32 cellular contexts compared by ENCODE assay signal in genomic region chr4:139118365-139118764, GRCh38.
"Had no signal": no experiment of that assay in that cellular context is flagged by ENCODE, and none has a peak within 500 bp of the region (broad histone marks: within the 10 kb centered on the region; RNA-seq: fewer than 3 reads in every experiment).

No MANE protein-coding gene starts in this region.

- H3K27ac ChIP-seq: ascending aorta, breast epithelium, coronary artery, heart left ventricle had no signal

- H3K27me3 ChIP-seq: ascending aorta, breast epithelium, dorsolateral prefrontal cortex, heart left ventricle had no signal

- H3K4me1 Mint-ChIP-seq: activated B cell treated with CpG ODN at 0.5 μM for 24 hours; activated CD4-positive, alpha-beta T cell treated with anti-CD3 and anti-CD28 coated beads for 36 hours; activated CD4-positive, alpha-beta T cell treated with anti-CD3 and anti-CD28 coated beads, Interleukin-2, amount 10 ng/mL, durations not matched to agents 24 days and 14 days; activated naive CD4-positive, alpha-beta T cell treated with anti-CD3 and anti-CD28 coated beads, Interleukin-2, amount 10 ng/mL, durations not matched to agents 7 days and 5 days; activated naive CD8-positive, alpha-beta T cell treated with anti-CD3 and anti-CD28 coated beads, Interleukin-2, amount 10 ng/mL, durations not matched to agents 7 days and 5 days; brain; central memory CD8-positive, alpha-beta T cell had no signal

- DNase-seq: activated B cell treated with CpG ODN at 0.5 μM for 24 hours; activated CD4-positive, alpha-beta memory T cell treated with anti-CD3 and anti-CD28 coated beads for 36 hours; activated CD4-positive, alpha-beta T cell treated with anti-CD3 and anti-CD28 coated beads for 36 hours; activated CD4-positive, alpha-beta T cell treated with anti-CD3 and anti-CD28 coated beads, Interleukin-2, amount 10 ng/mL, durations not matched to agents 24 days and 14 days; activated CD8-positive, alpha-beta memory T cell treated with anti-CD3 and anti-CD28 coated beads, Interleukin-2, amount 50 U/mL, for 48 hours; activated gamma-delta T cell; activated naive CD4-positive, alpha-beta T cell; activated naive CD4-positive, alpha-beta T cell treated with anti-CD3 and anti-CD28 coated beads, Interleukin-2, amount 10 ng/mL, durations not matched to agents 7 days and 5 days; activated naive CD8-positive, alpha-beta T cell treated with anti-CD3 and anti-CD28 coated beads, Interleukin-2, amount 10 ng/mL, durations not matched to agents 7 days and 5 days; activated T-cell treated with anti-CD3 and anti-CD28 coated beads for 4 hours; activated T-cell treated with anti-CD3 and anti-CD28 coated beads, Interleukin-2, amount 50 U/mL, for 24 hours; activated T-cell treated with anti-CD3 and anti-CD28 coated beads, Interleukin-2, amount 50 U/mL, for 72 hours; dorsolateral prefrontal cortex; effector memory CD4-positive, alpha-beta T cell; endodermal cell; foreskin fibroblast; glutamatergic neuron; heart left ventricle; T-helper 1 cell; T-helper 17 cell; T1000 had no signal

- H3K36me3 Mint-ChIP-seq: activated naive CD4-positive, alpha-beta T cell treated with anti-CD3 and anti-CD28 coated beads, Interleukin-2, amount 50 U/mL, for 72 hours had no signal

- H3K4me1 ChIP-seq: ascending aorta, breast epithelium, heart left ventricle had no signal

- H3K9me3 ChIP-seq: ascending aorta, breast epithelium, heart left ventricle had no signal

- ATAC-seq: activated CD4-positive, alpha-beta T cell treated with anti-CD3 and anti-CD28 coated beads for 36 hours; activated CD4-positive, CD25-positive, alpha-beta regulatory T cell treated with anti-CD3 and anti-CD28 coated beads, Interleukin-2, amount 50 U/mL, for 24 hours; activated naive CD4-positive, alpha-beta T cell treated with anti-CD3 and anti-CD28 coated beads, Interleukin-2, amount 50 U/mL, for 72 hours; activated T-cell treated with anti-CD3 and anti-CD28 coated beads, Interleukin-2, amount 50 U/mL, for 72 hours; esophagus mucosa; heart left ventricle; T-helper 17 cell had no signal

- H3K4me3 ChIP-seq: ascending aorta, breast epithelium, coronary artery, dorsolateral prefrontal cortex, heart left ventricle had no signal

- H3K36me3 ChIP-seq: breast epithelium had no signal

- H3K27me3 Mint-ChIP-seq: activated B cell treated with CpG ODN at 0.5 μM for 24 hours; activated CD4-positive, alpha-beta memory T cell treated with anti-CD3 and anti-CD28 coated beads for 36 hours; activated CD4-positive, alpha-beta T cell treated with anti-CD3 and anti-CD28 coated beads for 36 hours; activated CD4-positive, alpha-beta T cell treated with anti-CD3 and anti-CD28 coated beads, Interleukin-2, amount 10 ng/mL, durations not matched to agents 24 days and 14 days; activated naive CD4-positive, alpha-beta T cell treated with anti-CD3 and anti-CD28 coated beads, Interleukin-2, amount 10 ng/mL, durations not matched to agents 7 days and 5 days; activated naive CD8-positive, alpha-beta T cell treated with anti-CD3 and anti-CD28 coated beads, Interleukin-2, amount 10 ng/mL, durations not matched to agents 7 days and 5 days; activated T-cell treated with anti-CD3 and anti-CD28 coated beads, Interleukin-2, amount 50 U/mL, for 24 hours; central memory CD8-positive, alpha-beta T cell; dendritic cell treated with granulocyte-macrophage colony-stimulating factor and Interleukin-4, amounts not matched to agents 40 ng/mL and 50 ng/mL, for 4 days; T-helper 17 cell had no signal

- FAIRE-seq: frontal cortex had no signal

- H3K4me3 Mint-ChIP-seq: activated B cell treated with CpG ODN at 0.5 μM for 24 hours; activated CD4-positive, alpha-beta memory T cell treated with anti-CD3 and anti-CD28 coated beads for 36 hours; activated CD4-positive, alpha-beta T cell treated with anti-CD3 and anti-CD28 coated beads for 36 hours; activated CD4-positive, alpha-beta T cell treated with anti-CD3 and anti-CD28 coated beads, Interleukin-2, amount 10 ng/mL, durations not matched to agents 24 days and 14 days; activated naive CD4-positive, alpha-beta T cell treated with anti-CD3 and anti-CD28 coated beads, Interleukin-2, amount 10 ng/mL, durations not matched to agents 7 days and 5 days; activated naive CD8-positive, alpha-beta T cell treated with anti-CD3 and anti-CD28 coated beads, Interleukin-2, amount 10 ng/mL, durations not matched to agents 7 days and 5 days; activated T-cell treated with anti-CD3 and anti-CD28 coated beads, Interleukin-2, amount 50 U/mL, for 24 hours; activated T-cell treated with anti-CD3 and anti-CD28 coated beads, Interleukin-2, amount 50 U/mL, for 72 hours; brain; central memory CD8-positive, alpha-beta T cell; dendritic cell treated with granulocyte-macrophage colony-stimulating factor and Interleukin-4, amounts not matched to agents 40 ng/mL and 50 ng/mL, for 4 days; endodermal cell; T-helper 17 cell; T-helper 2 cell treated with Interferon-gamma antibody and Interleukin-4, amounts not matched to agents 5 μg/mL and 100 μg/mL, for 36 hours had no signal

- H3K9me3 Mint-ChIP-seq: activated B cell treated with CpG ODN at 0.5 μM for 24 hours; activated CD4-positive, alpha-beta memory T cell treated with anti-CD3 and anti-CD28 coated beads for 36 hours; activated CD4-positive, alpha-beta T cell treated with anti-CD3 and anti-CD28 coated beads, Interleukin-2, amount 10 ng/mL, durations not matched to agents 24 days and 14 days; activated naive CD4-positive, alpha-beta T cell treated with anti-CD3 and anti-CD28 coated beads, Interleukin-2, amount 10 ng/mL, durations not matched to agents 7 days and 5 days; activated naive CD4-positive, alpha-beta T cell treated with anti-CD3 and anti-CD28 coated beads, Interleukin-2, amount 50 U/mL, for 72 hours; activated naive CD8-positive, alpha-beta T cell treated with anti-CD3 and anti-CD28 coated beads, Interleukin-2, amount 10 ng/mL, durations not matched to agents 7 days and 5 days; activated T-cell treated with anti-CD3 and anti-CD28 coated beads, Interleukin-2, amount 50 U/mL, for 24 hours; activated T-cell treated with anti-CD3 and anti-CD28 coated beads, Interleukin-2, amount 50 U/mL, for 72 hours; brain; central memory CD8-positive, alpha-beta T cell; dendritic cell treated with granulocyte-macrophage colony-stimulating factor and Interleukin-4, amounts not matched to agents 40 ng/mL and 50 ng/mL, for 4 days; endodermal cell; T-helper 2 cell treated with Interferon-gamma antibody and Interleukin-4, amounts not matched to agents 5 μg/mL and 100 μg/mL, for 36 hours had no signal

- H3K27ac Mint-ChIP-seq: activated B cell treated with CpG ODN at 0.5 μM for 24 hours; activated CD4-positive, alpha-beta memory T cell treated with anti-CD3 and anti-CD28 coated beads for 36 hours; activated CD4-positive, alpha-beta T cell treated with anti-CD3 and anti-CD28 coated beads for 36 hours; activated CD4-positive, alpha-beta T cell treated with anti-CD3 and anti-CD28 coated beads, Interleukin-2, amount 10 ng/mL, durations not matched to agents 24 days and 14 days; activated naive CD4-positive, alpha-beta T cell treated with anti-CD3 and anti-CD28 coated beads, Interleukin-2, amount 10 ng/mL, durations not matched to agents 7 days and 5 days; activated naive CD4-positive, alpha-beta T cell treated with anti-CD3 and anti-CD28 coated beads, Interleukin-2, amount 50 U/mL, for 72 hours; activated naive CD8-positive, alpha-beta T cell treated with anti-CD3 and anti-CD28 coated beads, Interleukin-2, amount 10 ng/mL, durations not matched to agents 7 days and 5 days; activated T-cell treated with anti-CD3 and anti-CD28 coated beads, Interleukin-2, amount 50 U/mL, for 24 hours; activated T-cell treated with anti-CD3 and anti-CD28 coated beads, Interleukin-2, amount 50 U/mL, for 72 hours; dendritic cell treated with granulocyte-macrophage colony-stimulating factor and Interleukin-4, amounts not matched to agents 40 ng/mL and 50 ng/mL, for 4 days; T-helper 17 cell; T-helper 2 cell treated with Interferon-gamma antibody and Interleukin-4, amounts not matched to agents 5 μg/mL and 100 μg/mL, for 36 hours had no signal
